1 cellular context compared by ENCODE assay signal in the genomic region with DNA sequence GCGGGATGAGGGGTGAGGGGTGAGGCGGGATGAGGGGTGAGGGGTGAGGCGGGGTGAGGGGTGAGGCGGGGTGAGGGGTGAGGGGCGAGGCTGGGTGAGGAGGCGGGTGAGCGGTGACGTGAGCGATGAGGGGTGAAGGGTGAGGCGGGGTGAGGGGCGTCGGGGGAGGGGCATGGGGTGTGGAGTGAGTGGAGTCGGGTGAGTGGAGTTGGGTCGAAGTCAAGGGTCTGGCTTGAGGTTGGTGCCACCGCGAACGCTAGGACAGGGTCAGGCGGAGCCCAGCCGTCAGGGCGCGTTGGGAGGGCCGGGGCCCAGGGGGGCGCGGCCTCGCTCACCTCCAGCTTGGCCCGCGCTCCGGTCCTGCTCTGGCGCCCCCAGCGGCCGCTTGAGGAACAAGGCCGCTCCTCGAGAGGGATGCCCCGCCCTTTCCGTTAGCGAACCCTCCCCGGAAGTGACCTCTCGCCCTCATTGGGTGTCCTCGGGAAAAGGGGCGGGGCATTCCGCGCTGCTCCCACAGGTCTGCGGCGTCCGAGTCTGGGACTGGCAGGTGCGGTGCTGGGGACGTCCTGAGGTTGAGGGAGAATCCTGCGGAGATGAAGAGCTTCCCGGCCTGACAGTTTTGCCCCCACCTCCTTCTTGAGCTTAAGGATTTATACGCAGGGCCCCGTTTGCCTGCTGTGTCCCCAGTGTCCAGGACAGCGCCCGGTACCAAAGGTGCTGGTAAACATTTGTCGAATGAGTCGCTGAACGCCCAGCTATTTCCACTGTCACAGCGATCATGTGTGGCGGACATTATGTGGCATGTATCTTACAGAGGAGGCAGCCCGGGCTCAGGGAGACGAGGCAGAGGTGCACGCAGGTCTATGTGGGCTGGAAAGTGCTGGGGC.
TF ChIP-seq lines count a peak whose summit lies in the region.

Gene SYCE3 (minus strand): TSS at position 397 of the 887 bp plus-strand sequence. CDS start 6,514 bp downstream, outside the sequence.

TF ChIP-seq in H1, 55 proteins besides CTCF, POLR2A, EP300 and RAD21 (continued from another document):
- TF ChIP-seq, protein P1, sequence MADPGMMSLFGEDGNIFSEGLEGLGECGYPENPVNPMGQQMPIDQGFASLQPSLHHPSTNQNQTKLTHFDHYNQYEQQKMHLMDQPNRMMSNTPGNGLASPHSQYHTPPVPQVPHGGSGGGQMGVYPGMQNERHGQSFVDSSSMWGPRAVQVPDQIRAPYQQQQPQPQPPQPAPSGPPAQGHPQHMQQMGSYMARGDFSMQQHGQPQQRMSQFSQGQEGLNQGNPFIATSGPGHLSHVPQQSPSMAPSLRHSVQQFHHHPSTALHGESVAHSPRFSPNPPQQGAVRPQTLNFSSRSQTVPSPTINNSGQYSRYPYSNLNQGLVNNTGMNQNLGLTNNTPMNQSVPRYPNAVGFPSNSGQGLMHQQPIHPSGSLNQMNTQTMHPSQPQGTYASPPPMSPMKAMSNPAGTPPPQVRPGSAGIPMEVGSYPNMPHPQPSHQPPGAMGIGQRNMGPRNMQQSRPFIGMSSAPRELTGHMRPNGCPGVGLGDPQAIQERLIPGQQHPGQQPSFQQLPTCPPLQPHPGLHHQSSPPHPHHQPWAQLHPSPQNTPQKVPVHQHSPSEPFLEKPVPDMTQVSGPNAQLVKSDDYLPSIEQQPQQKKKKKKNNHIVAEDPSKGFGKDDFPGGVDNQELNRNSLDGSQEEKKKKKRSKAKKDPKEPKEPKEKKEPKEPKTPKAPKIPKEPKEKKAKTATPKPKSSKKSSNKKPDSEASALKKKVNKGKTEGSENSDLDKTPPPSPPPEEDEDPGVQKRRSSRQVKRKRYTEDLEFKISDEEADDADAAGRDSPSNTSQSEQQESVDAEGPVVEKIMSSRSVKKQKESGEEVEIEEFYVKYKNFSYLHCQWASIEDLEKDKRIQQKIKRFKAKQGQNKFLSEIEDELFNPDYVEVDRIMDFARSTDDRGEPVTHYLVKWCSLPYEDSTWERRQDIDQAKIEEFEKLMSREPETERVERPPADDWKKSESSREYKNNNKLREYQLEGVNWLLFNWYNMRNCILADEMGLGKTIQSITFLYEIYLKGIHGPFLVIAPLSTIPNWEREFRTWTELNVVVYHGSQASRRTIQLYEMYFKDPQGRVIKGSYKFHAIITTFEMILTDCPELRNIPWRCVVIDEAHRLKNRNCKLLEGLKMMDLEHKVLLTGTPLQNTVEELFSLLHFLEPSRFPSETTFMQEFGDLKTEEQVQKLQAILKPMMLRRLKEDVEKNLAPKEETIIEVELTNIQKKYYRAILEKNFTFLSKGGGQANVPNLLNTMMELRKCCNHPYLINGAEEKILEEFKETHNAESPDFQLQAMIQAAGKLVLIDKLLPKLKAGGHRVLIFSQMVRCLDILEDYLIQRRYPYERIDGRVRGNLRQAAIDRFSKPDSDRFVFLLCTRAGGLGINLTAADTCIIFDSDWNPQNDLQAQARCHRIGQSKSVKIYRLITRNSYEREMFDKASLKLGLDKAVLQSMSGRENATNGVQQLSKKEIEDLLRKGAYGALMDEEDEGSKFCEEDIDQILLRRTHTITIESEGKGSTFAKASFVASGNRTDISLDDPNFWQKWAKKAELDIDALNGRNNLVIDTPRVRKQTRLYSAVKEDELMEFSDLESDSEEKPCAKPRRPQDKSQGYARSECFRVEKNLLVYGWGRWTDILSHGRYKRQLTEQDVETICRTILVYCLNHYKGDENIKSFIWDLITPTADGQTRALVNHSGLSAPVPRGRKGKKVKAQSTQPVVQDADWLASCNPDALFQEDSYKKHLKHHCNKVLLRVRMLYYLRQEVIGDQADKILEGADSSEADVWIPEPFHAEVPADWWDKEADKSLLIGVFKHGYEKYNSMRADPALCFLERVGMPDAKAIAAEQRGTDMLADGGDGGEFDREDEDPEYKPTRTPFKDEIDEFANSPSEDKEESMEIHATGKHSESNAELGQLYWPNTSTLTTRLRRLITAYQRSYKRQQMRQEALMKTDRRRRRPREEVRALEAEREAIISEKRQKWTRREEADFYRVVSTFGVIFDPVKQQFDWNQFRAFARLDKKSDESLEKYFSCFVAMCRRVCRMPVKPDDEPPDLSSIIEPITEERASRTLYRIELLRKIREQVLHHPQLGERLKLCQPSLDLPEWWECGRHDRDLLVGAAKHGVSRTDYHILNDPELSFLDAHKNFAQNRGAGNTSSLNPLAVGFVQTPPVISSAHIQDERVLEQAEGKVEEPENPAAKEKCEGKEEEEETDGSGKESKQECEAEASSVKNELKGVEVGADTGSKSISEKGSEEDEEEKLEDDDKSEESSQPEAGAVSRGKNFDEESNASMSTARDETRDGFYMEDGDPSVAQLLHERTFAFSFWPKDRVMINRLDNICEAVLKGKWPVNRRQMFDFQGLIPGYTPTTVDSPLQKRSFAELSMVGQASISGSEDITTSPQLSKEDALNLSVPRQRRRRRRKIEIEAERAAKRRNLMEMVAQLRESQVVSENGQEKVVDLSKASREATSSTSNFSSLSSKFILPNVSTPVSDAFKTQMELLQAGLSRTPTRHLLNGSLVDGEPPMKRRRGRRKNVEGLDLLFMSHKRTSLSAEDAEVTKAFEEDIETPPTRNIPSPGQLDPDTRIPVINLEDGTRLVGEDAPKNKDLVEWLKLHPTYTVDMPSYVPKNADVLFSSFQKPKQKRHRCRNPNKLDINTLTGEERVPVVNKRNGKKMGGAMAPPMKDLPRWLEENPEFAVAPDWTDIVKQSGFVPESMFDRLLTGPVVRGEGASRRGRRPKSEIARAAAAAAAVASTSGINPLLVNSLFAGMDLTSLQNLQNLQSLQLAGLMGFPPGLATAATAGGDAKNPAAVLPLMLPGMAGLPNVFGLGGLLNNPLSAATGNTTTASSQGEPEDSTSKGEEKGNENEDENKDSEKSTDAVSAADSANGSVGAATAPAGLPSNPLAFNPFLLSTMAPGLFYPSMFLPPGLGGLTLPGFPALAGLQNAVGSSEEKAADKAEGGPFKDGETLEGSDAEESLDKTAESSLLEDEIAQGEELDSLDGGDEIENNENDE (IDR thresholded peaks at IDR 0.05; ENCODE audit: insufficient replicate concordance, low read length) = no peak
- TF ChIP-seq TAF7 (optimal IDR thresholded peaks at IDR 0.05; ENCODE audit: borderline replicate concordance, low read depth, low read length) (no peak), HDAC6 (IDR thresholded peaks at IDR 0.05; ENCODE audit: low read depth, low read length) (no peak), PHF8 (conservative IDR thresholded peaks at IDR 0.05; ENCODE audit: low read depth, low read length) (no peak), CHD2 (IDR thresholded peaks at IDR 0.05; ENCODE audit: low read length) (no peak), SP1 (IDR thresholded peaks at IDR 0.05; ENCODE audit: low read depth, low read length) (peak; percentile 54; the same call in 1 of the 2 replicates), KDM4A (IDR thresholded peaks at IDR 0.05; ENCODE audit: low read depth, low read length, severe bottlenecking) (peak; percentile 44), TAF1 (IDR thresholded peaks at IDR 0.05; ENCODE audit: low read depth, low read length) (no peak), GABPA (IDR thresholded peaks at IDR 0.05; ENCODE audit: borderline replicate concordance, insufficient read depth, low read length) (peak; percentile 69; the same call in 1 of the 2 replicates), USF2 (IDR thresholded peaks at IDR 0.05; ENCODE audit: low read length) (no peak), SIRT6 (IDR thresholded peaks at IDR 0.05; ENCODE audit: low read length) (no peak), CHD1 (IDR thresholded peaks at IDR 0.05; ENCODE audit: low read depth, low read length) (no peak), SIN3A (conservative IDR thresholded peaks at IDR 0.05 in 1 of 2, IDR thresholded peaks at IDR 0.05 in 1 of 2; ENCODE audit: low read depth in 1 of 2, low read length in 2 of 2) (0 out of 4 replicates have a peak, but pooled peaks of 1 of the 2 experiments have one; percentile 39), BRCA1 (IDR thresholded peaks at IDR 0.05; ENCODE audit: low read depth, low read length) (no peak), SAP30 (IDR thresholded peaks at IDR 0.05; ENCODE audit: insufficient read depth, insufficient replicate concordance, low read length) (peak; percentile 64), HDAC2 (IDR thresholded peaks at IDR 0.05; ENCODE audit: borderline replicate concordance in 1 of 2, low read depth in 2 of 2, low read length in 2 of 2) (no peak), BACH1 (IDR thresholded peaks at IDR 0.05; ENCODE audit: low read length) (no peak), CREB1 (IDR thresholded peaks at IDR 0.05) (0 out of 2 replicates have a peak, but pooled peaks have one; percentile 40), SIX5 (IDR thresholded peaks at IDR 0.05; ENCODE audit: low read depth, low read length) (no peak), TBP (IDR thresholded peaks at IDR 0.05; ENCODE audit: low read depth, low read length) (0 out of 2 replicates have a peak, but pooled peaks have one; percentile 43), RBBP5 (IDR thresholded peaks at IDR 0.05; ENCODE audit: borderline replicate concordance, low read depth, low read length) (no peak), CBX8 (IDR thresholded peaks at IDR 0.05; ENCODE audit: borderline replicate concordance, low read depth, low read length) (no peak), SRF (IDR thresholded peaks at IDR 0.05; ENCODE audit: low read depth, low read length) (no peak), RFX5 (IDR thresholded peaks at IDR 0.05; ENCODE audit: borderline replicate concordance, low read depth, low read length) (no peak), FOSL1 (IDR thresholded peaks at IDR 0.05; ENCODE audit: insufficient read depth, low read depth, low read length) (no peak), POLR2AphosphoS5 (IDR thresholded peaks at IDR 0.05; ENCODE audit: low read depth, low read length) (no peak), TEAD4 (IDR thresholded peaks at IDR 0.05; ENCODE audit: low read depth, low read length) (peak; percentile 42; the same call in 1 of the 2 replicates), EGR1 (IDR thresholded peaks at IDR 0.05; ENCODE audit: borderline replicate concordance, low read depth, low read length) (no peak), POU5F1 (IDR thresholded peaks at IDR 0.05; ENCODE audit: low read depth, low read length) (no peak), JUND (IDR thresholded peaks at IDR 0.05; ENCODE audit: low read length) (no peak), SP4 (IDR thresholded peaks at IDR 0.05; ENCODE audit: low read length) (peak; percentile 88), BCL11A (IDR thresholded peaks at IDR 0.05; ENCODE audit: low read depth in 2 of 2, low read length in 2 of 2) (no peak), MAFK (IDR thresholded peaks at IDR 0.05; ENCODE audit: low read depth, low read length) (no peak), KDM1A (IDR thresholded peaks at IDR 0.05; ENCODE audit: borderline replicate concordance, low read length) (no peak), NRF1 (IDR thresholded peaks at IDR 0.05; ENCODE audit: low read depth, low read length) (no peak), EZH2 (IDR thresholded peaks at IDR 0.05; ENCODE audit: low read depth, low read length, severe bottlenecking) (no peak), SUZ12 (IDR thresholded peaks at IDR 0.05; ENCODE audit: low read length) (no peak), KDM5A (IDR thresholded peaks at IDR 0.05; ENCODE audit: low read length) (no peak)
- TF ChIP-seq, protein P2, sequence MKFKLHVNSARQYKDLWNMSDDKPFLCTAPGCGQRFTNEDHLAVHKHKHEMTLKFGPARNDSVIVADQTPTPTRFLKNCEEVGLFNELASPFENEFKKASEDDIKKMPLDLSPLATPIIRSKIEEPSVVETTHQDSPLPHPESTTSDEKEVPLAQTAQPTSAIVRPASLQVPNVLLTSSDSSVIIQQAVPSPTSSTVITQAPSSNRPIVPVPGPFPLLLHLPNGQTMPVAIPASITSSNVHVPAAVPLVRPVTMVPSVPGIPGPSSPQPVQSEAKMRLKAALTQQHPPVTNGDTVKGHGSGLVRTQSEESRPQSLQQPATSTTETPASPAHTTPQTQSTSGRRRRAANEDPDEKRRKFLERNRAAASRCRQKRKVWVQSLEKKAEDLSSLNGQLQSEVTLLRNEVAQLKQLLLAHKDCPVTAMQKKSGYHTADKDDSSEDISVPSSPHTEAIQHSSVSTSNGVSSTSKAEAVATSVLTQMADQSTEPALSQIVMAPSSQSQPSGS (IDR thresholded peaks at IDR 0.05; ENCODE audit: low read length) = no peak
- TF ChIP-seq, protein P3, sequence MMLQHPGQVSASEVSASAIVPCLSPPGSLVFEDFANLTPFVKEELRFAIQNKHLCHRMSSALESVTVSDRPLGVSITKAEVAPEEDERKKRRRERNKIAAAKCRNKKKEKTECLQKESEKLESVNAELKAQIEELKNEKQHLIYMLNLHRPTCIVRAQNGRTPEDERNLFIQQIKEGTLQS (IDR thresholded peaks at IDR 0.05; ENCODE audit: insufficient read depth, low read depth, low read length) = no peak
- TF ChIP-seq, protein P4, sequence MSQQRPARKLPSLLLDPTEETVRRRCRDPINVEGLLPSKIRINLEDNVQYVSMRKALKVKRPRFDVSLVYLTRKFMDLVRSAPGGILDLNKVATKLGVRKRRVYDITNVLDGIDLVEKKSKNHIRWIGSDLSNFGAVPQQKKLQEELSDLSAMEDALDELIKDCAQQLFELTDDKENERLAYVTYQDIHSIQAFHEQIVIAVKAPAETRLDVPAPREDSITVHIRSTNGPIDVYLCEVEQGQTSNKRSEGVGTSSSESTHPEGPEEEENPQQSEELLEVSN (IDR thresholded peaks at IDR 0.05) = no peak
